In the genomic region with DNA sequence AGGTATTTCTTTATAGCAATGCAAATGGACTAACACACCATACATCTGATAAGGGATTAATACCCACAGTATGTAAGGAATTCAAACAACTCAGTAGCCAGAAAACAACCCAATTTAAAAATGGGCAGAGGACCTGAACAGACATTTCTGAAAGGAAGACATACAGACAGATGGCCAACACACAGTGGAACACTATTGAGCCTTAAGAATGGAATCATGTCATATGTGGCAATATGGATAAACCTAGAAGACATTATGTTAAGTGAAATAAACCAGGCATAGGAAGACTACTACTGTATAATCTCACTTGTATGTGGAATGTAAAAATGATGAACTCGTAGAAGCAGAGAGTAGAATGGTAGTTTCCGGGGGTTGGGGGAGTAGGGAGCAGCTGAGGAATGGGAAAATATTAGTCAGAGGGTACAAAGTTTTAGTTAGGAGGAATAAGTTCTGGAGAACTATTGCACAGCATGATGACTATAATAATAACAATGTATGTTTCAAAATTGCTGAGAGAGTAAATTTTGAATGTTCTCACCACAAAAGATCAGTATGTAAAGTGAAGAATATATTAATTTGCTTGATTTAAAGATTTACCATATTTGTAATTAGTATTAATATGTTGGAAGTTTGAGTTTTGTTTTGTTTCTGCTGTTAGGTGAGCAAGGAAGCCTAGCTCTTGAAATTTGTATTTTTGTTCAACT, we compare ENCODE assay signal across 1 cellular context.
TF ChIP-seq lines count a peak whose summit lies in the region.

No MANE protein-coding gene starts in this region.

TF ChIP-seq in HepG2, 621 proteins besides CTCF, POLR2A, EP300 and RAD21:
- TF ChIP-seq MAFK (conservative IDR thresholded peaks at IDR 0.05 in 1 of 2, IDR thresholded peaks at IDR 0.05 in 1 of 2; ENCODE audit: low read length in 2 of 2), result peak in 1 of 2 experiments; percentile 13; a peak in 1 of 4 replicates
- TF ChIP-seq, protein P1, sequence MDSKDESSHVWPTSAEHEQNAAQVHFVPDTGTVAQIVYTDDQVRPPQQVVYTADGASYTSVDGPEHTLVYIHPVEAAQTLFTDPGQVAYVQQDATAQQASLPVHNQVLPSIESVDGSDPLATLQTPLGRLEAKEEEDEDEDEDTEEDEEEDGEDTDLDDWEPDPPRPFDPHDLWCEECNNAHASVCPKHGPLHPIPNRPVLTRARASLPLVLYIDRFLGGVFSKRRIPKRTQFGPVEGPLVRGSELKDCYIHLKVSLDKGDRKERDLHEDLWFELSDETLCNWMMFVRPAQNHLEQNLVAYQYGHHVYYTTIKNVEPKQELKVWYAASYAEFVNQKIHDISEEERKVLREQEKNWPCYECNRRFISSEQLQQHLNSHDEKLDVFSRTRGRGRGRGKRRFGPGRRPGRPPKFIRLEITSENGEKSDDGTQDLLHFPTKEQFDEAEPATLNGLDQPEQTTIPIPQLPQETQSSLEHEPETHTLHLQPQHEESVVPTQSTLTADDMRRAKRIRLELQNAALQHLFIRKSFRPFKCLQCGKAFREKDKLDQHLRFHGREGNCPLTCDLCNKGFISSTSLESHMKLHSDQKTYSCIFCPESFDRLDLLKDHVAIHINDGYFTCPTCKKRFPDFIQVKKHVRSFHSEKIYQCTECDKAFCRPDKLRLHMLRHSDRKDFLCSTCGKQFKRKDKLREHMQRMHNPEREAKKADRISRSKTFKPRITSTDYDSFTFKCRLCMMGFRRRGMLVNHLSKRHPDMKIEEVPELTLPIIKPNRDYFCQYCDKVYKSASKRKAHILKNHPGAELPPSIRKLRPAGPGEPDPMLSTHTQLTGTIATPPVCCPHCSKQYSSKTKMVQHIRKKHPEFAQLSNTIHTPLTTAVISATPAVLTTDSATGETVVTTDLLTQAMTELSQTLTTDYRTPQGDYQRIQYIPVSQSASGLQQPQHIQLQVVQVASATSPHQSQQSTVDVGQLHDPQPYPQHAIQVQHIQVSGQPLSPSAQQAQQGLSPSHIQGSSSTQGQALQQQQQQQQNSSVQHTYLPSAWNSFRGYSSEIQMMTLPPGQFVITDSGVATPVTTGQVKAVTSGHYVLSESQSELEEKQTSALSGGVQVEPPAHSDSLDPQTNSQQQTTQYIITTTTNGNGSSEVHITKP (CRISPR knock-in tag; IDR thresholded peaks at IDR 0.05; ENCODE audit: low read depth), result no peak
